ENCODE assay signal across 9 cellular contexts in genomic region chr2:110687775-110688484, GRCh38. TPM values are rescaled to one million over a fixed set of nuclear protein-coding genes. Genes with fewer than 3 reads are reported as not detected.
"Had no signal": no experiment of that assay in that cellular context is flagged by ENCODE, and none has a peak within 500 bp of the region (broad histone marks: within the 10 kb centered on the region; RNA-seq: fewer than 3 reads in every experiment).

No MANE protein-coding gene starts in this region.

RNA-seq across cellular contexts. Expression of gene ACOXL, which starts 44.4 kb away (rescaled TPM):
- total RNA-seq: esophagus mucosa, gastrocnemius medialis, glomerular endothelial cell, left lobe of liver, liver, neural crest cell, osteoblast, sciatic nerve, smooth muscle cell had no signal
- polyA plus RNA-seq: smooth muscle cell had no signal
